ENCODE assay signal across 15 cellular contexts in the genomic region with DNA sequence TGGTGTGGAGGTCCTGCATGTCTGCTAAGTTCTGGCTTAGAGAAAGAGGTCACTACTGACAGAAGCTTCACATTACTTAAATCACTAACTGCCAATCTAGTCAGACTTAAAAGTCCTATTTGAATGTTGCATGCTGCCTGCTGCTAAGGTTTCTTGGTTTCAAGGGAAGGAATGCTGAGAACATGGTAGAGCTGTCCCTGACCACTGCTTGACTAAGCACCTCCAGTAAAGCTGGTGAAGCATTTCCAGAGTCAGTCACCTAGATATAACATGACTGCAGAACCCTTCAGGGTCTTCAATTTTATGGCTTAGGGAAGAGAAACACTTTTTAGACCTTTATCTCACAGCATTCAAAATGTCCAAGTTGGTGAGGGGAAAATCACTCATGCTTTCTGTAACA.
DNase-seq lines count a peak whose midpoint lies in the region; ATAC-seq, FAIRE-seq and TF ChIP-seq lines count a peak whose summit lies in the region.
"Had no signal": no experiment of that assay in that cellular context is flagged by ENCODE, and none has a peak within 500 bp of the region (broad histone marks: within the 10 kb centered on the region; RNA-seq: fewer than 3 reads in every experiment).

No MANE protein-coding gene starts in this region.

- H3K27me3 Mint-ChIP-seq in WTC11 (ENCODE audit: low read depth): no peaks in the 10 kb centered on the region

- peaks cover 22% of the 10 kb centered on the region for H3K4me1 Mint-ChIP-seq in WTC11
- H3K4me1 Mint-ChIP-seq: CD14-positive monocyte had no signal

- H3K36me3 ChIP-seq in keratinocyte (ENCODE audit: control insufficient read depth in 2 of 2, extremely low read depth in 1 of 2, insufficient read depth in 2 of 2, low read length in 2 of 2) (no peaks in the 10 kb centered on the region), osteoblast (ENCODE audit: insufficient read depth, low read length) (no peaks in the 10 kb centered on the region), ovary (no peaks in the 10 kb centered on the region)
- H3K36me3 ChIP-seq: HAP-1 had no signal

- ATAC-seq in WTC11 (peak; percentile 56; the same call in 1 of the 2 replicates), HG03571 (IDR thresholded peaks at IDR 0.05; ENCODE audit: unreplicated experiment) (no peak), HG02588 (IDR thresholded peaks at IDR 0.05; ENCODE audit: unreplicated experiment) (no peak)
- ATAC-seq: A549; CD8-positive, alpha-beta T cell; K562 had no signal

- DNase-seq in WTC11 (ENCODE audit: low spot score) (no peak), keratinocyte (ENCODE audit: low read depth, low spot score) (no peak), osteoblast (ENCODE audit: insufficient read length, low spot score, missing footprints) (peak; percentile 53), NCI-H774 (lab: John Stamatoyannopoulos, UW) (no peak), ovary (no peak)
- DNase-seq: CD8-positive, alpha-beta T cell; COR-L47; DMS53; GOT3 had no signal

- H3K4me3 ChIP-seq in keratinocyte (ENCODE audit: control insufficient read depth in 2 of 3, extremely low read depth in 1 of 3, insufficient read depth in 2 of 3, low read depth in 1 of 3, low read length in 3 of 3) (no peak overlapping the region), osteoblast (ENCODE audit: insufficient read depth, low read length) (no peak overlapping the region), ovary (no peak overlapping the region)
- H3K4me3 ChIP-seq: A549, HAP-1, K562 had no signal

- peaks cover 6% of the 10 kb centered on the region for H3K79me2 ChIP-seq in keratinocyte (ENCODE audit: control insufficient read depth, insufficient read depth, low read length)
- H3K79me2 ChIP-seq in osteoblast (ENCODE audit: insufficient read depth, low read length): no peaks in the 10 kb centered on the region

- H3K4me2 ChIP-seq in keratinocyte (ENCODE audit: control insufficient read depth, extremely low read depth, insufficient read depth, low read depth, low read length): no peak overlapping the region
- no peak overlapping the region for H3K4me2 ChIP-seq in osteoblast (ENCODE audit: insufficient read depth, low read length)
- H3K4me2 ChIP-seq: A549 had no signal

- no peak for TF ChIP-seq POLR2A in ovary (IDR thresholded peaks at IDR 0.05)

- H3K36me3 Mint-ChIP-seq in WTC11: no peaks in the 10 kb centered on the region
- H3K36me3 Mint-ChIP-seq: CD14-positive monocyte; CD8-positive, alpha-beta T cell had no signal

- TF ChIP-seq EP300 in ovary (IDR thresholded peaks at IDR 0.05): no peak

- H3K27ac Mint-ChIP-seq in WTC11: no peak overlapping the region
- H3K27ac Mint-ChIP-seq: CD14-positive monocyte; CD8-positive, alpha-beta T cell had no signal

- H4K20me1 ChIP-seq in keratinocyte (ENCODE audit: control insufficient read depth, extremely low read depth, insufficient read depth, low read length): peaks cover 3% of the 10 kb centered on the region
- H4K20me1 ChIP-seq in osteoblast (ENCODE audit: insufficient read depth, low read length): no peaks in the 10 kb centered on the region

- H3K27me3 ChIP-seq in keratinocyte (ENCODE audit: control insufficient read depth, extremely low read depth, insufficient read depth, low read length): no peaks in the 10 kb centered on the region
- H3K27me3 ChIP-seq in osteoblast (ENCODE audit: insufficient read depth, low read length): no peaks in the 10 kb centered on the region
- no peaks in the 10 kb centered on the region for H3K27me3 ChIP-seq in ovary

- H3K9me3 Mint-ChIP-seq in WTC11: no peaks in the 10 kb centered on the region

- H3K4me3 Mint-ChIP-seq in WTC11: no peak overlapping the region
- H3K4me3 Mint-ChIP-seq: CD14-positive monocyte; CD8-positive, alpha-beta T cell had no signal

- H3K27ac ChIP-seq in keratinocyte (ENCODE audit: control insufficient read depth, insufficient read depth, low read length) (no peak overlapping the region), osteoblast (ENCODE audit: low read depth, low read length) (no peak overlapping the region), ovary (no peak overlapping the region)
- H3K27ac ChIP-seq: A549 had no signal

- no peaks in the 10 kb centered on the region for H3K9me3 ChIP-seq in keratinocyte (ENCODE audit: control insufficient read depth, low read depth, low read length)
- no peaks in the 10 kb centered on the region for H3K9me3 ChIP-seq in osteoblast (ENCODE audit: low read depth, low read length)
- no peaks in the 10 kb centered on the region for H3K9me3 ChIP-seq in ovary
- H3K9me3 ChIP-seq: A549, HAP-1 had no signal

- POLR2A ChIA-PET in WTC11 (lab: Charles Lee): no interaction called here

- TF ChIP-seq CTCF in WTC11 (IDR thresholded peaks at IDR 0.05) (no peak), keratinocyte (optimal IDR thresholded peaks at IDR 0.05 in 1 of 3, IDR thresholded peaks at IDR 0.05 in 1 of 3, conservative IDR thresholded peaks at IDR 0.05 in 1 of 3; ENCODE audit: extremely low read depth in 1 of 3, insufficient read depth in 2 of 3, low read length in 3 of 3) (no peak), osteoblast (IDR thresholded peaks at IDR 0.05; ENCODE audit: extremely low read depth, low read depth, low read length) (no peak), ovary (IDR thresholded peaks at IDR 0.05) (no peak)

- H3K4me1 ChIP-seq in keratinocyte (ENCODE audit: control insufficient read depth, extremely low read depth, insufficient read depth, low read length) (peaks cover 5% of the 10 kb centered on the region), osteoblast (ENCODE audit: insufficient read depth, low read length) (no peaks in the 10 kb centered on the region), ovary (ENCODE audit: insufficient read depth) (no peaks in the 10 kb centered on the region)

- dilution Hi-C loops in keratinocyte (cut with MboI; ENCODE audit: extremely low pct_ligation_motif_present, low sequenced_read_pairs): no loop called here

- H3K9me1 ChIP-seq in keratinocyte (ENCODE audit: control insufficient read depth, extremely low read depth, insufficient read depth, low read length): no peaks in the 10 kb centered on the region

- no peak overlapping the region for H3K9ac ChIP-seq in keratinocyte (ENCODE audit: control insufficient read depth, extremely low read depth, insufficient read depth, low read length)

- intact Hi-C loops in ovary (cut with DNase I): no loop called here

- FAIRE-seq in keratinocyte (lab: Jason Lieb, UNC): peak; percentile 73
- FAIRE-seq: A549, K562 had no signal

- no peak overlapping the region for H2AFZ ChIP-seq in keratinocyte (ENCODE audit: control insufficient read depth, low read length)
- H2AFZ ChIP-seq in osteoblast (ENCODE audit: low read length): no peak overlapping the region

- CTCF ChIA-PET in WTC11 (lab: Charles Lee): no interaction called here

TF ChIP-seq in WTC11, 78 proteins besides CTCF, POLR2A, EP300 and RAD21 (continues in another document):
- no peak for TF ChIP-seq MXD4 (CRISPR knock-in tag; IDR thresholded peaks at IDR 0.05; ENCODE audit: borderline replicate concordance)
- no peak for TF ChIP-seq ZNF317 (CRISPR knock-in tag; IDR thresholded peaks at IDR 0.05; ENCODE audit: borderline replicate concordance, low read depth)
- TF ChIP-seq, protein P1, sequence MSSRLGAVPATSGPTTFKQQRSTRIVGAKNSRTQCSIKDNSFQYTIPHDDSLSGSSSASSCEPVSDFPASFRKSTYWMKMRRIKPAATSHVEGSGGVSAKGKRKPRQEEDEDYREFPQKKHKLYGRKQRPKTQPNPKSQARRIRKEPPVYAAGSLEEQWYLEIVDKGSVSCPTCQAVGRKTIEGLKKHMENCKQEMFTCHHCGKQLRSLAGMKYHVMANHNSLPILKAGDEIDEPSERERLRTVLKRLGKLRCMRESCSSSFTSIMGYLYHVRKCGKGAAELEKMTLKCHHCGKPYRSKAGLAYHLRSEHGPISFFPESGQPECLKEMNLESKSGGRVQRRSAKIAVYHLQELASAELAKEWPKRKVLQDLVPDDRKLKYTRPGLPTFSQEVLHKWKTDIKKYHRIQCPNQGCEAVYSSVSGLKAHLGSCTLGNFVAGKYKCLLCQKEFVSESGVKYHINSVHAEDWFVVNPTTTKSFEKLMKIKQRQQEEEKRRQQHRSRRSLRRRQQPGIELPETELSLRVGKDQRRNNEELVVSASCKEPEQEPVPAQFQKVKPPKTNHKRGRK (CRISPR knock-in tag; IDR thresholded peaks at IDR 0.05; ENCODE audit: borderline replicate concordance): no peak
- TF ChIP-seq, protein P2, sequence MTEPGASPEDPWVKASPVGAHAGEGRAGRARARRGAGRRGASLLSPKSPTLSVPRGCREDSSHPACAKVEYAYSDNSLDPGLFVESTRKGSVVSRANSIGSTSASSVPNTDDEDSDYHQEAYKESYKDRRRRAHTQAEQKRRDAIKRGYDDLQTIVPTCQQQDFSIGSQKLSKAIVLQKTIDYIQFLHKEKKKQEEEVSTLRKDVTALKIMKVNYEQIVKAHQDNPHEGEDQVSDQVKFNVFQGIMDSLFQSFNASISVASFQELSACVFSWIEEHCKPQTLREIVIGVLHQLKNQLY (CRISPR knock-in tag; IDR thresholded peaks at IDR 0.05): no peak
- TF ChIP-seq, protein P3, sequence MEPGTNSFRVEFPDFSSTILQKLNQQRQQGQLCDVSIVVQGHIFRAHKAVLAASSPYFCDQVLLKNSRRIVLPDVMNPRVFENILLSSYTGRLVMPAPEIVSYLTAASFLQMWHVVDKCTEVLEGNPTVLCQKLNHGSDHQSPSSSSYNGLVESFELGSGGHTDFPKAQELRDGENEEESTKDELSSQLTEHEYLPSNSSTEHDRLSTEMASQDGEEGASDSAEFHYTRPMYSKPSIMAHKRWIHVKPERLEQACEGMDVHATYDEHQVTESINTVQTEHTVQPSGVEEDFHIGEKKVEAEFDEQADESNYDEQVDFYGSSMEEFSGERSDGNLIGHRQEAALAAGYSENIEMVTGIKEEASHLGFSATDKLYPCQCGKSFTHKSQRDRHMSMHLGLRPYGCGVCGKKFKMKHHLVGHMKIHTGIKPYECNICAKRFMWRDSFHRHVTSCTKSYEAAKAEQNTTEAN (CRISPR knock-in tag; IDR thresholded peaks at IDR 0.05): no peak
- TF ChIP-seq EMX1 (CRISPR knock-in tag; IDR thresholded peaks at IDR 0.05): no peak
